Comparison of ENCODE assay signal across 15 cellular contexts in genomic region chrY:19892076-19892964, GRCh38.
"Had no signal": no experiment of that assay in that cellular context is flagged by ENCODE, and none has a peak within 500 bp of the region (broad histone marks: within the 10 kb centered on the region; RNA-seq: fewer than 3 reads in every experiment).

No MANE protein-coding gene starts in this region.

- H3K36me3 ChIP-seq: esophagus squamous epithelium, heart left ventricle, neutrophil, tibial nerve, upper lobe of right lung, vagina had no signal

- H3K4me2 ChIP-seq: smooth muscle cell had no signal

- H3K27ac ChIP-seq: esophagus squamous epithelium, foreskin keratinocyte, heart left ventricle, neutrophil, tibial nerve, upper lobe of right lung, vagina had no signal

- H3K27me3 ChIP-seq: esophagus squamous epithelium, foreskin keratinocyte, heart left ventricle, neutrophil, tibial nerve, upper lobe of right lung, vagina had no signal

- H3K4me1 ChIP-seq: esophagus squamous epithelium, foreskin keratinocyte, heart left ventricle, tibial nerve, upper lobe of right lung, vagina had no signal

- H3K9me3 ChIP-seq: esophagus squamous epithelium, heart left ventricle, mucosa of descending colon, neutrophil, tibial nerve, upper lobe of right lung, vagina had no signal

- DNase-seq: effector memory CD8-positive, alpha-beta T cell; esophagus squamous epithelium; foreskin keratinocyte; heart left ventricle; kidney glomerular epithelial cell; mucosa of descending colon; naive thymus-derived CD8-positive, alpha-beta T cell; right cardiac atrium; stimulated activated CD4-positive, alpha-beta T cell treated with anti-CD3 and anti-CD28 coated beads, Interleukin-2, amount 100 ng/mL, for 48 hours; stimulated activated naive CD4-positive, alpha-beta T cell treated with Interleukin-2 at 50 U/mL for 16 hours; upper lobe of right lung had no signal

- ATAC-seq: effector memory CD8-positive, alpha-beta T cell; foreskin keratinocyte; heart left ventricle; mucosa of descending colon; naive thymus-derived CD8-positive, alpha-beta T cell; right cardiac atrium; upper lobe of right lung had no signal

- H3K4me3 ChIP-seq: esophagus squamous epithelium, heart left ventricle, mucosa of descending colon, smooth muscle cell, tibial nerve, upper lobe of right lung, vagina had no signal
